In the genomic region with DNA sequence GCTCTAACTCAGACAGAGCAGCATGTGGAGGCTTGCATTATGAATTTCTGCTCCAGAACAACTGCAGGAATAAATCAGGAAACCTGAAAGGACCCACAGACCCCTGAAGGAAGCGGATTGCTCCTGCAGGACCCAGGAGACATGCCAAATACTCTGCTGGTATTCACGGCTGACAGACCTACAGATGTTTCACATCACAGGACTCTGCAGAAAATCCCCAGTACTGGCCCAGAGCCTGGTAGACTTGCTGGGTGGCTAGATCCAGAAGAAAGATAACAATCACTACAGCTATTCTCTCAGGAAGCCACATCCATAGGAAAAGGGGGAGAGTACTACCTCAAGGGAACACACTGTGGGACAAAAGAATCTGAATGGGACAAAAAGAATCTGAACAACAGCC, we compare ENCODE assay signal across 27 cellular contexts.
"Had no signal": no experiment of that assay in that cellular context is flagged by ENCODE, and none has a peak within 500 bp of the region (broad histone marks: within the 10 kb centered on the region; RNA-seq: fewer than 3 reads in every experiment).

No MANE protein-coding gene starts in this region.

- H3K27ac Mint-ChIP-seq: immature natural killer cell; naive thymus-derived CD4-positive, alpha-beta T cell; natural killer cell treated with Interleukin-12 subunit alpha and Interleukin-12 subunit beta and Interleukin-15 and Interleukin-18, amount 100 ng/mL, for 72 hours; progenitor cell of endocrine pancreas; stimulated activated memory B cell treated with anti-CD40 and anti-IgM and Interleukin-4, amounts not matched to agents 10 μg/mL and 1 μg/mL and 100 μg/mL, for 72 hours had no signal

- H3K4me3 ChIP-seq: left lung, lower lobe of right lung, mucosa of descending colon, ovary, right atrium auricular region, right lobe of liver, smooth muscle cell, testis, thyroid gland, transverse colon, upper lobe of left lung, vagina had no signal

- H3K4me1 Mint-ChIP-seq: immature natural killer cell; naive thymus-derived CD4-positive, alpha-beta T cell; stimulated activated memory B cell treated with anti-CD40 and anti-IgM and Interleukin-4, amounts not matched to agents 10 μg/mL and 1 μg/mL and 100 μg/mL, for 72 hours; stimulated activated naive CD8-positive, alpha-beta T cell treated with anti-CD3 and anti-CD28 coated beads, Interleukin-15, amount 100 ng/mL, for 72 hours had no signal

- DNase-seq: hypothalamus; immature natural killer cell; kidney; left colon; left lung; lower lobe of right lung; midbrain; mucosa of descending colon; naive thymus-derived CD4-positive, alpha-beta T cell; ovary; right lobe of liver; stimulated activated CD4-positive, alpha-beta T cell treated with anti-CD3 and anti-CD28 coated beads, Interleukin-1b, Interleukin-23, amount 100 ng/mL, for 48 hours; stimulated activated CD4-positive, alpha-beta T cell treated with anti-CD3 and anti-CD28 coated beads, Interleukin-2, amount 100 ng/mL, for 48 hours; stimulated activated CD4-positive, alpha-beta T cell treated with anti-CD3 and anti-CD28 coated beads, Interleukin-4, amount 100 ng/mL, for 4 hours; stimulated activated CD8-positive, alpha-beta memory T cell treated with anti-CD3 and anti-CD28 coated beads, Interleukin-4, amount 100 ng/mL, for 48 hours; stimulated activated naive CD4-positive, alpha-beta T cell treated with Interleukin-2 at 50 U/mL for 16 hours; stimulated activated naive CD8-positive, alpha-beta T cell treated with anti-CD3 and anti-CD28 coated beads, Interleukin-15, amount 100 ng/mL, for 72 hours; testis; thyroid gland; transverse colon; upper lobe of left lung had no signal

- H3K27ac ChIP-seq: left lung, lower lobe of right lung, ovary, right atrium auricular region, right lobe of liver, testis, thyroid gland, transverse colon, upper lobe of left lung, vagina had no signal

- H3K36me3 ChIP-seq: left lung, lower lobe of right lung, ovary, right atrium auricular region, right lobe of liver, thyroid gland, transverse colon, upper lobe of left lung, vagina had no signal

- H3K4me2 ChIP-seq: smooth muscle cell had no signal

- H3K4me3 Mint-ChIP-seq: immature natural killer cell; naive thymus-derived CD4-positive, alpha-beta T cell; natural killer cell treated with Interleukin-12 subunit alpha and Interleukin-12 subunit beta and Interleukin-15 and Interleukin-18, amount 100 ng/mL, for 72 hours; stimulated activated memory B cell treated with anti-CD40 and anti-IgM and Interleukin-4, amounts not matched to agents 10 μg/mL and 1 μg/mL and 100 μg/mL, for 72 hours; stimulated activated naive CD8-positive, alpha-beta T cell treated with anti-CD3 and anti-CD28 coated beads, Interleukin-15, amount 100 ng/mL, for 72 hours had no signal

- H3K36me3 Mint-ChIP-seq: immature natural killer cell; stimulated activated memory B cell treated with anti-CD40 and anti-IgM and Interleukin-4, amounts not matched to agents 10 μg/mL and 1 μg/mL and 100 μg/mL, for 72 hours had no signal

- H3K27me3 ChIP-seq: left lung, ovary, right atrium auricular region, right lobe of liver, testis, thyroid gland, transverse colon, upper lobe of left lung, vagina had no signal

- H3K4me1 ChIP-seq: left lung, lower lobe of right lung, right atrium auricular region, right lobe of liver, testis, thyroid gland, transverse colon, upper lobe of left lung, vagina had no signal

- ATAC-seq: left colon; left lung; lower lobe of right lung; mucosa of descending colon; naive thymus-derived CD4-positive, alpha-beta T cell; natural killer cell treated with Interleukin-12 subunit alpha and Interleukin-12 subunit beta and Interleukin-15 and Interleukin-18, amount 100 ng/mL, for 72 hours; right lobe of liver; stimulated activated memory B cell treated with anti-CD40 and anti-IgM and Interleukin-4, amounts not matched to agents 10 μg/mL and 1 μg/mL and 100 μg/mL, for 72 hours; stimulated activated naive CD8-positive, alpha-beta T cell treated with anti-CD3 and anti-CD28 coated beads, Interleukin-15, amount 100 ng/mL, for 72 hours had no signal

- H3K9me3 ChIP-seq: lower lobe of right lung, ovary, right lobe of liver, testis, thyroid gland, vagina had no signal

- H3K27me3 Mint-ChIP-seq: natural killer cell treated with Interleukin-12 subunit alpha and Interleukin-12 subunit beta and Interleukin-15 and Interleukin-18, amount 100 ng/mL, for 72 hours; progenitor cell of endocrine pancreas; stimulated activated memory B cell treated with anti-CD40 and anti-IgM and Interleukin-4, amounts not matched to agents 10 μg/mL and 1 μg/mL and 100 μg/mL, for 72 hours had no signal
